9 cellular contexts compared by ENCODE assay signal in genomic region chr19:45097776-45098520, GRCh38. TPM values are rescaled to one million over a fixed set of nuclear protein-coding genes. Genes with fewer than 3 reads are reported as not detected.
A peak's percentile ranks its signal among the peaks of the same experiment; 100 is the strongest.
DNase-seq lines count a peak whose midpoint lies in the region; ATAC-seq and TF ChIP-seq lines count a peak whose summit lies in the region.
"Had no signal": no experiment of that assay in that cellular context is flagged by ENCODE, and none has a peak within 500 bp of the region (broad histone marks: within the 10 kb centered on the region; RNA-seq: fewer than 3 reads in every experiment).

No MANE protein-coding gene starts in this region.

- H3K4me1 ChIP-seq in BLaER1 (peaks cover 93% of the 10 kb centered on the region), Loucy (ENCODE audit: insufficient read depth, low read length, poor library complexity, severe bottlenecking) (peaks cover 38% of the 10 kb centered on the region), liver (ENCODE audit: control insufficient read depth in 4 of 4, insufficient read depth in 4 of 4, low read length in 3 of 4) (peaks cover 10 to 64% (median 35%) of the 10 kb centered on the region in 4 donors), upper lobe of right lung (peaks cover 61% of the 10 kb centered on the region)

- H3K36me3 Mint-ChIP-seq in chondrocyte (ENCODE audit: low read depth): no peaks in the 10 kb centered on the region

- H3K9ac ChIP-seq in BLaER1: peak overlapping the region; percentile 67
- peak overlapping the region; percentile 41 for H3K9ac ChIP-seq in Loucy (ENCODE audit: low read depth, low read length, poor library complexity, severe bottlenecking)
- H3K9ac ChIP-seq in liver (ENCODE audit: low read depth in 1 of 2, low read length in 2 of 2): no peak overlapping the region

- peaks cover 97% of the 10 kb centered on the region for H4K20me1 ChIP-seq in BLaER1
- H4K20me1 ChIP-seq in Loucy (ENCODE audit: insufficient read depth, low read length, poor library complexity, severe bottlenecking): peaks cover 75% of the 10 kb centered on the region

- peak overlapping the region; percentile 94 for H3K27ac Mint-ChIP-seq in chondrocyte (ENCODE audit: unreplicated experiment)

- peak overlapping the region; percentile 16 for H3K4me3 Mint-ChIP-seq in chondrocyte (ENCODE audit: unreplicated experiment)
- H3K4me3 Mint-ChIP-seq: memory B cell had no signal

- H3K27me3 Mint-ChIP-seq in chondrocyte (ENCODE audit: low read depth): no peaks in the 10 kb centered on the region
- H3K27me3 Mint-ChIP-seq: memory B cell had no signal

- intact Hi-C loops in upper lobe of right lung (cut with DNase I): no loop called here

- H2AFZ ChIP-seq in Loucy (ENCODE audit: low read length): no peak overlapping the region

- TF ChIP-seq CTCF in Loucy (conservative IDR thresholded peaks at IDR 0.05; ENCODE audit: low read length) (no peak), chondrocyte (IDR thresholded peaks at IDR 0.05) (no peak), liver (IDR thresholded peaks at IDR 0.05; ENCODE audit: low read depth, low read length, missing input control) (no peak), upper lobe of right lung (IDR thresholded peaks at IDR 0.05) (no peak)

- H3K27me3 ChIP-seq in BLaER1 (no peaks in the 10 kb centered on the region), Loucy (ENCODE audit: insufficient read depth, low read length, poor library complexity, severe bottlenecking) (no peaks in the 10 kb centered on the region), liver (ENCODE audit: control insufficient read depth in 4 of 4, insufficient read depth in 4 of 4, low read length in 3 of 4) (no peaks in the 10 kb centered on the region), upper lobe of right lung (no peaks in the 10 kb centered on the region)

- WGBS in liver: 77% methylated on average over 16 of the region's 16 CpGs

- peaks cover 47% of the 10 kb centered on the region for H3K36me3 ChIP-seq in BLaER1
- peaks cover 10% of the 10 kb centered on the region; the same call in 1 of the 2 replicates for H3K36me3 ChIP-seq in Loucy (ENCODE audit: insufficient read depth, low read length)
- no peaks in the 10 kb centered on the region for H3K36me3 ChIP-seq in liver (ENCODE audit: control insufficient read depth in 4 of 4, insufficient read depth in 3 of 4, low read depth in 1 of 4, low read length in 3 of 4)
- no peaks in the 10 kb centered on the region for H3K36me3 ChIP-seq in upper lobe of right lung

- H3K4me2 ChIP-seq in BLaER1: peak overlapping the region; percentile 93
- peak overlapping the region; percentile 89 for H3K4me2 ChIP-seq in Loucy (ENCODE audit: low read depth, low read length, poor library complexity, severe bottlenecking)

- no peak for DNase-seq in chondrocyte (ENCODE audit: low spot score)
- peak; percentile 73 for DNase-seq in upper lobe of right lung
- DNase-seq in mesenteric fat pad (ENCODE audit: low spot score): no peak
- no peak for DNase-seq in stimulated activated naive CD4-positive, alpha-beta T cell treated with Interleukin-2 at 50 U/mL for 16 hours (lab: John Stamatoyannopoulos, UW)

- TF ChIP-seq RAD21 in liver (IDR thresholded peaks at IDR 0.05): no peak

- peaks cover 70% of the 10 kb centered on the region for H3K4me1 Mint-ChIP-seq in chondrocyte (ENCODE audit: low read depth)

- peak overlapping the region; percentile 80 for H3K27ac ChIP-seq in BLaER1
- H3K27ac ChIP-seq in liver (ENCODE audit: low read depth in 1 of 2, low read length in 2 of 2): no peak overlapping the region
- H3K27ac ChIP-seq in upper lobe of right lung: peak overlapping the region; percentile 42

- H3K9me2 ChIP-seq in Loucy (replicated peaks; ENCODE audit: low read depth, low read length): no peaks in the 10 kb centered on the region

- H3F3A ChIP-seq in Loucy (ENCODE audit: low read depth): no peaks in the 10 kb centered on the region

- peaks cover 99% of the 10 kb centered on the region for H3K79me2 ChIP-seq in Loucy (ENCODE audit: insufficient read depth, low read length)

- no peak overlapping the region for H3K4me3 ChIP-seq in BLaER1
- H3K4me3 ChIP-seq in Loucy (ENCODE audit: low read length, poor library complexity, severe bottlenecking): no peak overlapping the region
- H3K4me3 ChIP-seq in liver (ENCODE audit: low read depth in 1 of 3, low read length in 3 of 3): no peak overlapping the region
- no peak overlapping the region for H3K4me3 ChIP-seq in upper lobe of right lung

- ATAC-seq in upper lobe of right lung (peak; percentile 82), HG03108 (IDR thresholded peaks at IDR 0.05; ENCODE audit: unreplicated experiment) (no peak)

- no peaks in the 10 kb centered on the region for H3K9me3 Mint-ChIP-seq in chondrocyte (ENCODE audit: low read depth)
- H3K9me3 Mint-ChIP-seq: memory B cell had no signal

- H3K9me3 ChIP-seq in BLaER1: no peaks in the 10 kb centered on the region
- no peaks in the 10 kb centered on the region for H3K9me3 ChIP-seq in Loucy (ENCODE audit: insufficient read depth, low read depth, low read length)
- H3K9me3 ChIP-seq in liver (ENCODE audit: control insufficient read depth in 4 of 4, low read length in 3 of 4): no peaks in the 10 kb centered on the region
- H3K9me3 ChIP-seq in upper lobe of right lung: no peaks in the 10 kb centered on the region

TF ChIP-seq in liver, 16 proteins besides CTCF, POLR2A, EP300 and RAD21:
- no peak for TF ChIP-seq FOXA1 (IDR thresholded peaks at IDR 0.05)
- TF ChIP-seq JUND (IDR thresholded peaks at IDR 0.05): peak; percentile 19 to 58

RNA-seq across cellular contexts. Expression of gene PPP1R37, which starts 5.0 kb away (rescaled TPM):
- 23.9 to 30.2 TPM (median 24.0 TPM) in 3 replicates for total RNA-seq in chondrocyte
- 10 to 100 TPM in 1 of 2 donors, 1 to 10 TPM in 1; 9.8 to 10.4 TPM for total RNA-seq in liver
- 1 to 10 TPM; 1.8 to 8.7 TPM for polyA plus RNA-seq in liver
- 31.1 TPM for total RNA-seq in upper lobe of right lung
- total RNA-seq in mesenteric fat pad: 22.0 TPM

RNA-seq across cellular contexts. Expression of gene GEMIN7, which starts 18.9 kb away (rescaled TPM):
- total RNA-seq in chondrocyte: 14.7 to 21.7 TPM (median 17.8 TPM) in 3 replicates
- 10 to 100 TPM; 10.0 to 16.2 TPM for total RNA-seq in liver
- 10 to 100 TPM; 22.7 to 25.2 TPM for polyA plus RNA-seq in liver
- 14.9 TPM for total RNA-seq in upper lobe of right lung
- 18.3 TPM for total RNA-seq in mesenteric fat pad

RNA-seq across cellular contexts. Expression of gene ZNF296, which starts 21.7 kb away (rescaled TPM):
- total RNA-seq in chondrocyte: 0.12 to 0.58 TPM (median 0.49 TPM) in 3 replicates
- under 1 TPM; 0.17 to 0.42 TPM for total RNA-seq in liver
- under 1 TPM in 1 of 2 donors, not detected in 1; 0.16 TPM for polyA plus RNA-seq in liver
- 1.7 TPM for total RNA-seq in upper lobe of right lung
- total RNA-seq in mesenteric fat pad: 0.61 TPM

RNA-seq across cellular contexts. Expression of gene CLASRP, which starts 59.1 kb away (rescaled TPM):
- total RNA-seq in chondrocyte (43.4 to 63.6 TPM (median 49.1 TPM) in 3 replicates), liver (10 to 100 TPM; 13.0 to 44.3 TPM), upper lobe of right lung (83.7 TPM), mesenteric fat pad (78.3 TPM)
- polyA plus RNA-seq in liver: 10 to 100 TPM in 1 of 2 donors, 1 to 10 TPM in 1; 9.0 to 12.6 TPM

Comparison
In these comparisons a context has a peak if more than half of its experiments do, and no peak if none do; other contexts are left out.
1. H3K27ac ChIP-seq: peak in BLaER1 (single experiment) and upper lobe of right lung (single experiment); none in liver (0 of 2).
2. H3K9ac ChIP-seq: peak in BLaER1 (single experiment) and Loucy (single experiment); none in liver (0 of 2).